ENCODE assay signal across 25 cellular contexts in genomic region chr13:44779085-44779484, GRCh38.
"Had no signal": no experiment of that assay in that cellular context is flagged by ENCODE, and none has a peak within 500 bp of the region (broad histone marks: within the 10 kb centered on the region; RNA-seq: fewer than 3 reads in every experiment).

No MANE protein-coding gene starts in this region.

- ATAC-seq: left cardiac atrium; right cardiac atrium; stimulated activated effector memory CD8-positive, alpha-beta T cell treated with anti-CD3 and anti-CD28 coated beads, Interleukin-12 subunit alpha, Interleukin-12 subunit beta, amount 100 ng/mL, for 72 hours had no signal

- H3K4me3 ChIP-seq: left ventricle myocardium inferior, lung, ovary, prostate gland, sigmoid colon, spleen, suprapubic skin, transverse colon, upper lobe of left lung, vagina had no signal

- H3K27me3 Mint-ChIP-seq: naive B cell had no signal

- H3K9me3 Mint-ChIP-seq: natural killer cell; stimulated activated naive CD8-positive, alpha-beta T cell treated with anti-CD3 and anti-CD28 coated beads, Interleukin-15, Interleukin-2, amounts not matched to agents 100 ng/mL and 50 ng/mL, for 24 hours had no signal

- H3K9me3 ChIP-seq: ovary, prostate gland, sigmoid colon, suprapubic skin, transverse colon, upper lobe of left lung, vagina had no signal

- FAIRE-seq: small intestine had no signal

- H3K27me3 ChIP-seq: ovary, sigmoid colon, suprapubic skin, transverse colon, upper lobe of left lung, vagina had no signal

- H3K4me3 Mint-ChIP-seq: mesothelial cell of epicardium; naive B cell; natural killer cell; stimulated activated effector memory CD8-positive, alpha-beta T cell treated with anti-CD3 and anti-CD28 coated beads, Interleukin-12 subunit alpha, Interleukin-12 subunit beta, amount 100 ng/mL, for 72 hours; stimulated activated naive CD8-positive, alpha-beta T cell treated with anti-CD3 and anti-CD28 coated beads, Interleukin-15, Interleukin-2, amounts not matched to agents 100 ng/mL and 50 ng/mL, for 24 hours had no signal

- H3K36me3 ChIP-seq: left ventricle myocardium inferior, ovary, prostate gland, sigmoid colon, spleen, suprapubic skin, transverse colon, upper lobe of left lung, vagina had no signal

- H3K27ac Mint-ChIP-seq: mesothelial cell of epicardium; naive B cell; natural killer cell; stimulated activated effector memory CD8-positive, alpha-beta T cell treated with anti-CD3 and anti-CD28 coated beads, Interleukin-12 subunit alpha, Interleukin-12 subunit beta, amount 100 ng/mL, for 72 hours; stimulated activated naive CD8-positive, alpha-beta T cell treated with anti-CD3 and anti-CD28 coated beads, Interleukin-15, Interleukin-2, amounts not matched to agents 100 ng/mL and 50 ng/mL, for 24 hours had no signal

- H3K4me1 Mint-ChIP-seq: mesothelial cell of epicardium; naive B cell; natural killer cell; stimulated activated effector memory CD8-positive, alpha-beta T cell treated with anti-CD3 and anti-CD28 coated beads, Interleukin-12 subunit alpha, Interleukin-12 subunit beta, amount 100 ng/mL, for 72 hours had no signal

- H3K27ac ChIP-seq: left ventricle myocardium inferior, ovary, sigmoid colon, spleen, suprapubic skin, transverse colon, upper lobe of left lung, vagina had no signal

- DNase-seq: hippocampal formation; kidney glomerular epithelial cell; left cardiac atrium; left ventricle myocardium inferior; mesendoderm; naive B cell; natural killer cell; ovary; posterior cingulate gyrus; retina; right cardiac atrium; sigmoid colon; small intestine; spleen; stimulated activated CD4-positive, alpha-beta T cell treated with anti-CD3 and anti-CD28 coated beads, Interleukin-4, amount 100 ng/mL, for 24 hours; stimulated activated naive CD4-positive, alpha-beta T cell; transverse colon had no signal

- H3K4me1 ChIP-seq: left ventricle myocardium inferior, prostate gland, sigmoid colon, spleen, suprapubic skin, transverse colon, upper lobe of left lung, vagina had no signal

- H3K36me3 Mint-ChIP-seq: mesothelial cell of epicardium; naive B cell; natural killer cell; stimulated activated effector memory CD8-positive, alpha-beta T cell treated with anti-CD3 and anti-CD28 coated beads, Interleukin-12 subunit alpha, Interleukin-12 subunit beta, amount 100 ng/mL, for 72 hours had no signal
